ENCODE assay signal across 29 cellular contexts in genomic region chr22:24453853-24454252, GRCh38. TPM values are rescaled to one million over a fixed set of nuclear protein-coding genes. Genes with fewer than 3 reads are reported as not detected.
"Had no signal": no experiment of that assay in that cellular context is flagged by ENCODE, and none has a peak within 500 bp of the region (broad histone marks: within the 10 kb centered on the region; RNA-seq: fewer than 3 reads in every experiment).

No MANE protein-coding gene starts in this region.

- H3K4me3 Mint-ChIP-seq: stimulated activated effector memory CD8-positive, alpha-beta T cell treated with anti-CD3 and anti-CD28 coated beads, Interleukin-12 subunit alpha, Interleukin-12 subunit beta, amount 100 ng/mL, for 72 hours; stimulated activated memory B cell treated with anti-CD40 and anti-IgM and Interleukin-4, amounts not matched to agents 10 μg/mL and 1 μg/mL and 100 μg/mL, for 72 hours; stimulated activated naive B cell treated with anti-CD40 and anti-IgM and Interleukin-4, amounts not matched to agents 10 μg/mL and 1 μg/mL and 100 μg/mL, for 72 hours; stimulated activated naive CD8-positive, alpha-beta T cell treated with anti-CD3 and anti-CD28 coated beads, Interleukin-15, amount 100 ng/mL, for 72 hours; stimulated activated naive CD8-positive, alpha-beta T cell treated with anti-CD3 and anti-CD28 coated beads, Interleukin-15, Interleukin-2, amounts not matched to agents 100 ng/mL and 50 ng/mL, for 24 hours; type B pancreatic cell had no signal

- H3K4me1 ChIP-seq: transverse colon, uterus, vagina had no signal

- H3K27ac ChIP-seq: stomach, suprapubic skin, testis, thoracic aorta, thyroid gland, tibial artery, tibial nerve, transverse colon, upper lobe of left lung, upper lobe of right lung, uterus, vagina had no signal

- H3K36me3 Mint-ChIP-seq: stimulated activated effector memory CD8-positive, alpha-beta T cell treated with anti-CD3 and anti-CD28 coated beads, Interleukin-12 subunit alpha, Interleukin-12 subunit beta, amount 100 ng/mL, for 72 hours; stimulated activated memory B cell treated with anti-CD40 and anti-IgM and Interleukin-4, amounts not matched to agents 10 μg/mL and 1 μg/mL and 100 μg/mL, for 72 hours; type B pancreatic cell had no signal

- H3K9me3 Mint-ChIP-seq: stimulated activated effector memory CD8-positive, alpha-beta T cell treated with anti-CD3 and anti-CD28 coated beads, Interleukin-12 subunit alpha, Interleukin-12 subunit beta, amount 100 ng/mL, for 72 hours; stimulated activated memory B cell treated with anti-CD40 and anti-IgM and Interleukin-4, amounts not matched to agents 10 μg/mL and 1 μg/mL and 100 μg/mL, for 72 hours; stimulated activated naive CD8-positive, alpha-beta T cell treated with anti-CD3 and anti-CD28 coated beads, Interleukin-15, amount 100 ng/mL, for 72 hours; stimulated activated naive CD8-positive, alpha-beta T cell treated with anti-CD3 and anti-CD28 coated beads, Interleukin-15, Interleukin-2, amounts not matched to agents 100 ng/mL and 50 ng/mL, for 24 hours; type B pancreatic cell had no signal

- DNase-seq: stimulated activated CD4-positive, alpha-beta T cell treated with anti-CD3 and anti-CD28 coated beads, Interleukin-2, amount 100 ng/mL, for 48 hours; stimulated activated CD4-positive, alpha-beta T cell treated with anti-CD3 and anti-CD28 coated beads, Interleukin-4, amount 100 ng/mL, for 1 hour; stimulated activated CD4-positive, alpha-beta T cell treated with anti-CD3 and anti-CD28 coated beads, Interleukin-4, amount 100 ng/mL, for 24 hours; stimulated activated CD4-positive, alpha-beta T cell treated with anti-CD3 and anti-CD28 coated beads, Interleukin-4, amount 100 ng/mL, for 4 hours; stimulated activated CD8-positive, alpha-beta memory T cell treated with anti-CD3 and anti-CD28 coated beads, Interleukin-4, amount 100 ng/mL, for 48 hours; stimulated activated naive B cell treated with anti-CD40 and anti-IgM and Interleukin-4, amounts not matched to agents 10 μg/mL and 1 μg/mL and 100 μg/mL, for 72 hours; stimulated activated naive CD4-positive, alpha-beta T cell; stimulated activated naive CD4-positive, alpha-beta T cell treated with Interleukin-2 at 50 U/mL for 16 hours; stimulated activated naive CD8-positive, alpha-beta T cell treated with anti-CD3 and anti-CD28 coated beads, Interleukin-15, amount 100 ng/mL, for 72 hours; stimulated activated naive CD8-positive, alpha-beta T cell treated with anti-CD3 and anti-CD28 coated beads, Interleukin-15, Interleukin-2, amounts not matched to agents 100 U/mL and 50 U/mL, for 24 hours; stomach; substantia nigra; testis; thyroid gland; tibial artery; transverse colon; trophoblast cell; upper lobe of left lung; upper lobe of right lung; uterus had no signal

- H3K4me3 ChIP-seq: stomach, suprapubic skin, testis, thoracic aorta, thyroid gland, tibial artery, tibial nerve, transverse colon, upper lobe of left lung, upper lobe of right lung, uterus, vagina had no signal

- H3K27ac Mint-ChIP-seq: stimulated activated effector memory CD8-positive, alpha-beta T cell treated with anti-CD3 and anti-CD28 coated beads, Interleukin-12 subunit alpha, Interleukin-12 subunit beta, amount 100 ng/mL, for 72 hours; stimulated activated memory B cell treated with anti-CD40 and anti-IgM and Interleukin-4, amounts not matched to agents 10 μg/mL and 1 μg/mL and 100 μg/mL, for 72 hours; stimulated activated naive B cell treated with anti-CD40 and anti-IgM and Interleukin-4, amounts not matched to agents 10 μg/mL and 1 μg/mL and 100 μg/mL, for 72 hours; stimulated activated naive CD8-positive, alpha-beta T cell treated with anti-CD3 and anti-CD28 coated beads, Interleukin-15, amount 100 ng/mL, for 72 hours; stimulated activated naive CD8-positive, alpha-beta T cell treated with anti-CD3 and anti-CD28 coated beads, Interleukin-15, Interleukin-2, amounts not matched to agents 100 ng/mL and 50 ng/mL, for 24 hours; type B pancreatic cell had no signal

- H3K9me3 ChIP-seq: suprapubic skin, testis, thoracic aorta, thyroid gland, tibial artery, transverse colon, upper lobe of left lung, uterus, vagina had no signal

- H3K36me3 ChIP-seq: stomach, suprapubic skin, thoracic aorta, thyroid gland, tibial artery, tibial nerve, transverse colon, upper lobe of left lung, upper lobe of right lung, uterus, vagina had no signal

- FAIRE-seq: urothelium cell line had no signal

- H3K27me3 ChIP-seq: stomach, suprapubic skin, testis, thyroid gland, tibial artery, tibial nerve, transverse colon, upper lobe of left lung, upper lobe of right lung, uterus, vagina had no signal

- ATAC-seq: stimulated activated effector memory CD8-positive, alpha-beta T cell treated with anti-CD3 and anti-CD28 coated beads, Interleukin-12 subunit alpha, Interleukin-12 subunit beta, amount 100 ng/mL, for 72 hours; stimulated activated memory B cell treated with anti-CD40 and anti-IgM and Interleukin-4, amounts not matched to agents 10 μg/mL and 1 μg/mL and 100 μg/mL, for 72 hours; stimulated activated naive B cell treated with anti-CD40 and anti-IgM and Interleukin-4, amounts not matched to agents 10 μg/mL and 1 μg/mL and 100 μg/mL, for 72 hours; stimulated activated naive CD8-positive, alpha-beta T cell treated with anti-CD3 and anti-CD28 coated beads, Interleukin-15, amount 100 ng/mL, for 72 hours; stimulated activated naive CD8-positive, alpha-beta T cell treated with anti-CD3 and anti-CD28 coated beads, Interleukin-15, Interleukin-2, amounts not matched to agents 100 U/mL and 50 U/mL, for 24 hours; upper lobe of right lung had no signal

- H3K27me3 Mint-ChIP-seq: stimulated activated memory B cell treated with anti-CD40 and anti-IgM and Interleukin-4, amounts not matched to agents 10 μg/mL and 1 μg/mL and 100 μg/mL, for 72 hours; stimulated activated naive B cell treated with anti-CD40 and anti-IgM and Interleukin-4, amounts not matched to agents 10 μg/mL and 1 μg/mL and 100 μg/mL, for 72 hours; stimulated activated naive CD8-positive, alpha-beta T cell treated with anti-CD3 and anti-CD28 coated beads, Interleukin-15, amount 100 ng/mL, for 72 hours; stimulated activated naive CD8-positive, alpha-beta T cell treated with anti-CD3 and anti-CD28 coated beads, Interleukin-15, Interleukin-2, amounts not matched to agents 100 ng/mL and 50 ng/mL, for 24 hours had no signal

RNA-seq across cellular contexts. Expression of gene UPB1, which starts 41.3 kb away (rescaled TPM):
- total RNA-seq: thyroid gland, vagina had no signal
